35 cellular contexts compared by ENCODE assay signal in the genomic region with DNA sequence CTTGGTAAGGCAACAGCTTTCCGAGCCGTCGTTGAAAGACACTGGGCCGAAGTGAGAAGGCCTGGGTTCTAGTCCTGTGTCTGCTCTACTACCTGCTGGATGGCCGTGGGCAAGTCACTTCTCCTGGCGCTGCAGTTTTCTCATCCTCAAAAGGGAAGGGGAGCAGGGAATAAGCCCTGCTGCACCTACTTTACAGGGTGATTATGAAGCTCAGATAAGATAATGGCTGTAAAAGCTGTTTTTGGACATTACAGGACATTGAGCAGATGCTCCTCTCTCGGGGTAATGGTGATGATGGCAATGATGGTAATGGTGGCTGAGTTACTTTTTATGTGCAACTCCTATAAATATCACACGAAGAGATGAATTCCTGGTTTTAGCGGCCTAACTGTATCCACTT.
"Had no signal": no experiment of that assay in that cellular context is flagged by ENCODE, and none has a peak within 500 bp of the region (broad histone marks: within the 10 kb centered on the region; RNA-seq: fewer than 3 reads in every experiment).

No MANE protein-coding gene starts in this region.

- H3K4me3 ChIP-seq: MG63 had no signal

- H3K9ac ChIP-seq: KMS-11 had no signal

- H3K27me3 ChIP-seq: MG63 had no signal

- H3K27ac ChIP-seq: KMS-11 had no signal

- H3K4me2 ChIP-seq: KMS-11 had no signal

- DNase-seq: Karpas-422, Kasumi-1, KG1, MG63, MM.1S, MV-4-11, NCI-H1048, NCI-H1092, NCI-H1092 treated with DMSO at 0.1 percent for 48 hours, NCI-H1105, NCI-H1105 treated with DMSO at 0.1 percent for 48 hours, NCI-H1417, NCI-H1417 treated with DMSO at 0.1 percent for 48 hours, NCI-H1436, NCI-H1436 treated with DMSO at 0.1 percent for 48 hours, NCI-H146, NCI-H1694, NCI-H1694 treated with DMSO at 0.1 percent for 48 hours, NCI-H187, NCI-H187 treated with DMSO at 0.1 percent for 48 hours, NCI-H1930, NCI-H2029, NCI-H2029 treated with DMSO at 0.1 percent for 48 hours, NCI-H2081, NCI-H2081 treated with DMSO at 0.1 percent for 48 hours, NCI-H2107, NCI-H2171, NCI-H2171 treated with DMSO at 0.1 percent for 48 hours, NCI-H2227 treated with DMSO at 0.1 percent for 48 hours, NCI-H226, NCI-H345, NCI-H446, NCI-H446 treated with DMSO at 0.1 percent for 48 hours, NCI-H510A had no signal

- H3K9me3 ChIP-seq: MG63 had no signal

- H3K36me3 ChIP-seq: MG63 had no signal
